In the genomic region with DNA sequence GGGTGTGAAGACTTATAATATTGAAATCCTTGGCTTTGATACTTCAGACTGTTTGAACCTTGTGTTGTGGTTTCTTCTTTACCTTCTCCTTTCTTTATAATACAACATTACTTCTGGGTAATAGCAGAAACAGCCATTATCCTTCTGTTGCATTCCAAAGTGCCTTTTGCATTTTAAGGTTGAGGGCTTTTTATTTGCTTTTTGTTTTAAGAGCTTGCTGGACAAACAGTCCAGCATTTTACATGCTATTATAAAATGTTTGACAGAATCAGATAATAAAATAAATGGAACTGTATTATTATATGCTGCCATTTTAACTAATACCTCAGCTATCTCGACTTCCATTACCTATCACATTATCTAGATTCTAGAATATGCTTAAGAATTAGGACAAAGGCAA, we compare ENCODE assay signal across 21 cellular contexts.
"Had no signal": no experiment of that assay in that cellular context is flagged by ENCODE, and none has a peak within 500 bp of the region (broad histone marks: within the 10 kb centered on the region; RNA-seq: fewer than 3 reads in every experiment).

No MANE protein-coding gene starts in this region.

- H3K4me2 ChIP-seq: smooth muscle cell had no signal

- H3K4me3 ChIP-seq: dorsolateral prefrontal cortex, heart left ventricle, lung, smooth muscle cell, thoracic aorta, transverse colon had no signal

- H3K9me3 Mint-ChIP-seq: naive thymus-derived CD4-positive, alpha-beta T cell; stimulated activated naive B cell treated with anti-CD40 and anti-IgM and Interleukin-4, amounts not matched to agents 10 μg/mL and 1 μg/mL and 100 μg/mL, for 72 hours; stimulated activated naive CD8-positive, alpha-beta T cell treated with anti-CD3 and anti-CD28 coated beads, Interleukin-15, amount 100 ng/mL, for 72 hours had no signal

- ATAC-seq: heart left ventricle; left colon; left ventricle myocardium superior; naive thymus-derived CD4-positive, alpha-beta T cell; right cardiac atrium; stimulated activated naive B cell treated with anti-CD40 and anti-IgM and Interleukin-4, amounts not matched to agents 10 μg/mL and 1 μg/mL and 100 μg/mL, for 72 hours; stimulated activated naive CD8-positive, alpha-beta T cell treated with anti-CD3 and anti-CD28 coated beads, Interleukin-15, amount 100 ng/mL, for 72 hours had no signal

- H3K4me3 Mint-ChIP-seq: stimulated activated naive B cell treated with anti-CD40 and anti-IgM and Interleukin-4, amounts not matched to agents 10 μg/mL and 1 μg/mL and 100 μg/mL, for 72 hours; stimulated activated naive CD8-positive, alpha-beta T cell treated with anti-CD3 and anti-CD28 coated beads, Interleukin-15, amount 100 ng/mL, for 72 hours had no signal

- DNase-seq: cortex of kidney; dorsolateral prefrontal cortex; effector CD8-positive, alpha-beta T cell; foreskin melanocyte; heart left ventricle; hippocampal formation; left colon; left ventricle myocardium superior; mesendoderm; naive thymus-derived CD4-positive, alpha-beta T cell; posterior cingulate gyrus; right cardiac atrium; stimulated activated CD4-positive, alpha-beta T cell treated with anti-CD3 and anti-CD28 coated beads, Interleukin-4, amount 100 ng/mL, for 24 hours; stimulated activated naive B cell treated with anti-CD40 and anti-IgM and Interleukin-4, amounts not matched to agents 10 μg/mL and 1 μg/mL and 100 μg/mL, for 72 hours; stimulated activated naive CD8-positive, alpha-beta T cell treated with anti-CD3 and anti-CD28 coated beads, Interleukin-15, amount 100 ng/mL, for 72 hours; substantia nigra; transverse colon had no signal

- H3K9me3 ChIP-seq: heart left ventricle, neutrophil, thoracic aorta, transverse colon had no signal

- H3K27me3 ChIP-seq: dorsolateral prefrontal cortex, heart left ventricle, neutrophil, transverse colon had no signal

- H3K27ac ChIP-seq: dorsolateral prefrontal cortex, heart left ventricle, neutrophil, thoracic aorta, transverse colon had no signal

- H3K27me3 Mint-ChIP-seq: naive thymus-derived CD4-positive, alpha-beta T cell; stimulated activated naive B cell treated with anti-CD40 and anti-IgM and Interleukin-4, amounts not matched to agents 10 μg/mL and 1 μg/mL and 100 μg/mL, for 72 hours; stimulated activated naive CD8-positive, alpha-beta T cell treated with anti-CD3 and anti-CD28 coated beads, Interleukin-15, amount 100 ng/mL, for 72 hours had no signal
